Comparison of ENCODE assay signal across 9 cellular contexts in genomic region chr12:6942331-6942665, GRCh38. TPM values are rescaled to one million over a fixed set of nuclear protein-coding genes. Genes with fewer than 3 reads are reported as not detected.
DNase-seq lines count a peak whose midpoint lies in the region; ATAC-seq and TF ChIP-seq lines count a peak whose summit lies in the region.
"Had no signal": no experiment of that assay in that cellular context is flagged by ENCODE, and none has a peak within 500 bp of the region (broad histone marks: within the 10 kb centered on the region; RNA-seq: fewer than 3 reads in every experiment).

No MANE protein-coding gene starts in this region.

- POLR2A ChIA-PET in activated CD4-positive, alpha-beta T cell treated with anti-CD3 and anti-CD28 coated beads for 36 hours (lab: Charles Lee): interaction anchor here (3.3 kb wide), 1 partner anchor 166 kb away, joined by 34 read pairs; the partner anchor contains the start of gene C1RL

- no peak overlapping the region for H3K4me3 Mint-ChIP-seq in activated CD4-positive, alpha-beta T cell treated with anti-CD3 and anti-CD28 coated beads for 36 hours
- H3K4me3 Mint-ChIP-seq in endodermal cell: no peak overlapping the region

- intact Hi-C loops in activated CD4-positive, alpha-beta T cell treated with anti-CD3 and anti-CD28 coated beads for 36 hours (cut with DNase I, micrococcal nuclease): loop anchor here in 1 of 2 experiments (5.0 kb wide), 1 partner anchor 335 kb away; the partner anchor contains the start of gene CHD4

- peak overlapping the region; percentile 97 for H3K27ac Mint-ChIP-seq in activated CD4-positive, alpha-beta T cell treated with anti-CD3 and anti-CD28 coated beads for 36 hours
- H3K27ac Mint-ChIP-seq in endodermal cell: peak overlapping the region; percentile 100

- TF ChIP-seq CTCF in endodermal cell (conservative IDR thresholded peaks at IDR 0.05): no peak

- H3K27me3 ChIP-seq in endodermal cell (ENCODE audit: control insufficient read depth, insufficient read depth, low read length, poor library complexity, severe bottlenecking) (no peaks in the 10 kb centered on the region), stomach smooth muscle (ENCODE audit: control insufficient read depth in 1 of 2, insufficient read depth in 2 of 2, low read length in 2 of 2) (no peaks in the 10 kb centered on the region)

- peak overlapping the region; percentile 100 for H3K27ac ChIP-seq in endodermal cell (ENCODE audit: low read depth, low read length)
- H3K27ac ChIP-seq in stomach smooth muscle (ENCODE audit: low read length): peak overlapping the region; percentile 98

- H3K36me3 ChIP-seq in endodermal cell (ENCODE audit: control insufficient read depth, insufficient read depth, low read length): peaks cover 40% of the 10 kb centered on the region
- H3K36me3 ChIP-seq in stomach smooth muscle (ENCODE audit: control insufficient read depth in 2 of 2, insufficient read depth in 2 of 2, low read length in 2 of 2): peaks cover 6 to 21% of the 10 kb centered on the region in 2 donors

- no peak overlapping the region for H3K9ac ChIP-seq in endodermal cell (ENCODE audit: extremely low read depth, low read length, poor library complexity, severe bottlenecking)
- no peak overlapping the region for H3K9ac ChIP-seq in stomach smooth muscle (ENCODE audit: low read length in 2 of 2)

- peaks cover 23% of the 10 kb centered on the region for H3K36me3 Mint-ChIP-seq in activated CD4-positive, alpha-beta T cell treated with anti-CD3 and anti-CD28 coated beads for 36 hours (ENCODE audit: low read depth)
- H3K36me3 Mint-ChIP-seq in endodermal cell (ENCODE audit: low read depth): peaks cover 42% of the 10 kb centered on the region

- no peaks in the 10 kb centered on the region for H3K9me3 Mint-ChIP-seq in activated CD4-positive, alpha-beta T cell treated with anti-CD3 and anti-CD28 coated beads for 36 hours (ENCODE audit: low read depth)
- H3K9me3 Mint-ChIP-seq in endodermal cell: no peaks in the 10 kb centered on the region

- ATAC-seq in activated CD4-positive, alpha-beta T cell treated with anti-CD3 and anti-CD28 coated beads for 36 hours: no peak
- no peak for ATAC-seq in HG03521 (IDR thresholded peaks at IDR 0.05; ENCODE audit: unreplicated experiment)
- ATAC-seq in GM18873 (IDR thresholded peaks at IDR 0.05; ENCODE audit: low FRiP score, unreplicated experiment): no peak

- peaks cover 11% of the 10 kb centered on the region for H3K4me1 ChIP-seq in endodermal cell (ENCODE audit: control insufficient read depth, insufficient read depth, low read length)
- peaks cover 62% of the 10 kb centered on the region for H3K4me1 ChIP-seq in stomach smooth muscle (ENCODE audit: control insufficient read depth, insufficient read depth, low read length)

- CTCF ChIA-PET in activated CD4-positive, alpha-beta T cell treated with anti-CD3 and anti-CD28 coated beads for 36 hours (lab: Charles Lee): interaction anchor here (0.9 to 11.3 kb wide), 3 partner anchors 10 to 20 kb away, joined by 4 to 237 read pairs (median 18); no protein-coding TSS in a partner anchor

- no peaks in the 10 kb centered on the region for H3K27me3 Mint-ChIP-seq in activated CD4-positive, alpha-beta T cell treated with anti-CD3 and anti-CD28 coated beads for 36 hours
- H3K27me3 Mint-ChIP-seq in endodermal cell (ENCODE audit: insufficient read depth): no peaks in the 10 kb centered on the region

- H3K9me3 ChIP-seq in endodermal cell (ENCODE audit: control insufficient read depth, low read length) (no peaks in the 10 kb centered on the region), stomach smooth muscle (ENCODE audit: control insufficient read depth in 2 of 2, low read length in 2 of 2) (no peaks in the 10 kb centered on the region)

- 93 to 94% methylated on average over 8 to 11 of the region's 11 CpGs for WGBS in endodermal cell (ENCODE audit: insufficient coverage in 1 of 2, insufficient read length in 1 of 2), 2 experiments

- no peak for DNase-seq in activated CD4-positive, alpha-beta T cell treated with anti-CD3 and anti-CD28 coated beads for 36 hours
- DNase-seq in activated CD4-positive, alpha-beta T cell treated with anti-CD3 and anti-CD28 coated beads, Interleukin-2, amount 50 U/mL, for 4 hours: no peak
- DNase-seq in endodermal cell: no peak
- DNase-seq: activated gamma-delta T cell, NCI-H187 treated with DMSO at 0.1 percent for 48 hours had no signal

- peaks cover 42% of the 10 kb centered on the region for H3K4me1 Mint-ChIP-seq in activated CD4-positive, alpha-beta T cell treated with anti-CD3 and anti-CD28 coated beads for 36 hours
- peaks cover 47% of the 10 kb centered on the region for H3K4me1 Mint-ChIP-seq in endodermal cell

- H3K4me3 ChIP-seq in endodermal cell (ENCODE audit: low read length) (no peak overlapping the region), stomach smooth muscle (ENCODE audit: low read length in 2 of 2) (no peak overlapping the region)

RNA-seq across cellular contexts. Expression of gene RNU7-1, which starts 1.3 kb away (rescaled TPM):
- total RNA-seq in activated CD4-positive, alpha-beta T cell treated with anti-CD3 and anti-CD28 coated beads for 36 hours: not detected
- total RNA-seq in endodermal cell: not detected
- not detected for polyA plus RNA-seq in endodermal cell (2013, experiment 1 of 2)
- polyA plus RNA-seq in endodermal cell (2013, experiment 2 of 2): not detected
- polyA plus RNA-seq: CD14-positive monocyte had no signal

RNA-seq across cellular contexts. Expression of gene C12orf57, which starts 1.5 kb away (rescaled TPM):
- 100 to 1,000 TPM; 189 to 208 TPM for total RNA-seq in activated CD4-positive, alpha-beta T cell treated with anti-CD3 and anti-CD28 coated beads for 36 hours
- 100 to 1,000 TPM; 141 to 257 TPM for total RNA-seq in endodermal cell
- polyA plus RNA-seq in endodermal cell (2013, experiment 1 of 2): 219 TPM
- polyA plus RNA-seq in endodermal cell (2013, experiment 2 of 2): 218 TPM

RNA-seq across cellular contexts. Expression of gene PTPN6, which starts 8.9 kb away (rescaled TPM):
- 100 to 1,000 TPM; 335 to 483 TPM for total RNA-seq in activated CD4-positive, alpha-beta T cell treated with anti-CD3 and anti-CD28 coated beads for 36 hours
- total RNA-seq in endodermal cell: 10 to 100 TPM; 35.7 to 68.0 TPM
- polyA plus RNA-seq in endodermal cell (2013, experiment 1 of 2): 6.3 TPM
- polyA plus RNA-seq in endodermal cell (2013, experiment 2 of 2): 5.6 TPM

RNA-seq across cellular contexts. Expression of gene ATN1, which starts 14.5 kb away (rescaled TPM):
- total RNA-seq in activated CD4-positive, alpha-beta T cell treated with anti-CD3 and anti-CD28 coated beads for 36 hours: 10 to 100 TPM; 32.2 to 32.4 TPM
- 100 to 1,000 TPM; 111 to 244 TPM for total RNA-seq in endodermal cell
- polyA plus RNA-seq in endodermal cell (2013, experiment 1 of 2): 157 TPM
- polyA plus RNA-seq in endodermal cell (2013, experiment 2 of 2): 139 TPM

RNA-seq across cellular contexts. Expression of gene ENO2, which starts 27.9 kb away (rescaled TPM):
- total RNA-seq in activated CD4-positive, alpha-beta T cell treated with anti-CD3 and anti-CD28 coated beads for 36 hours: 100 to 1,000 TPM; 301 to 317 TPM
- 100 to 1,000 TPM; 104 to 139 TPM for total RNA-seq in endodermal cell
- 137 TPM for polyA plus RNA-seq in endodermal cell (2013, experiment 1 of 2)
- 107 TPM for polyA plus RNA-seq in endodermal cell (2013, experiment 2 of 2)

Comparison
In these comparisons a context has a peak if more than half of its experiments do, and no peak if none do; other contexts are left out.
1. RNA of gene PTPN6, which starts 8.9 kb away (total RNA-seq): 335 to 483 TPM in activated CD4-positive, alpha-beta T cell treated with anti-CD3 and anti-CD28 coated beads for 36 hours; 35.7 to 68.0 TPM in endodermal cell; every median in the first group is over 4 times any median in the second.